ENCODE assay signal across 1 cellular context in the genomic region with DNA sequence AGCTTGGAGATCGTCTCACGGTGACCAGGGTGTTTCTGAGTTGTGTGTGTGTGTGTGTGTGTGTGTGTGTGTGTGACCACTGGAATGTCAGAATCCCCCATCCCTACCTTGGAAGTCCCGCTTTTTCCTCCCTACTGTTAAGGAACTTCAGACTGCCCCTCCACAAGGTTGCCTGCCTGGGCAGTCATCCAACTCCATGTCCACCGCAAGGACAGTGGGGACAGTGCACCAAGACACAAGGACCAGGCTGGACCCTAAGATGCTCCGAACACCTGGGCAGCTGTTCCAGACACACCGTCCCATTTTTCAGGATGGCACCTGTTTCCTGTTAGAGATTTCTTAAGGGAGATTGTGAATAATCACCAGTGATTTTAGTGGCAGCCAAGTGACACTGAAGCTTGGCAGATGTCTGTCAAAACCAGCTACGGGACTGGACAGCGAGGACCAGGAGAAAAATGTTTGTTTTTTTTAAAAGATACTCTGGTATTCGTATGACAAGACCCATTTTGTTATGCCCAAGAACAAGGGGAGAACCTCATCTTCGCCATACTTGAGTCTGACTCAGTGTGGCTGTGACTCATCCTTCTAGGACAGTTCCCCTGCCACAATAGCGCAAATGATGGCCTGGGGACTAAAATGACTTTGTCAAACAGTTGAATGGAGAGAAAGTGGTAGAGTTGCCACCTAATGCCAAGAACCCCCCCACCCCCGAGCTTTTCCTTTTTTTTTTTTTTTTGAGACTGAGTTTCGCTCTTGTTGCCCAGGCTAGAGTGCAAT.
TF ChIP-seq lines count a peak whose summit lies in the region.

No MANE protein-coding gene starts in this region.

TF ChIP-seq in IMR-90, 13 proteins besides CTCF, POLR2A, EP300 and RAD21:
- TF ChIP-seq, protein P1, sequence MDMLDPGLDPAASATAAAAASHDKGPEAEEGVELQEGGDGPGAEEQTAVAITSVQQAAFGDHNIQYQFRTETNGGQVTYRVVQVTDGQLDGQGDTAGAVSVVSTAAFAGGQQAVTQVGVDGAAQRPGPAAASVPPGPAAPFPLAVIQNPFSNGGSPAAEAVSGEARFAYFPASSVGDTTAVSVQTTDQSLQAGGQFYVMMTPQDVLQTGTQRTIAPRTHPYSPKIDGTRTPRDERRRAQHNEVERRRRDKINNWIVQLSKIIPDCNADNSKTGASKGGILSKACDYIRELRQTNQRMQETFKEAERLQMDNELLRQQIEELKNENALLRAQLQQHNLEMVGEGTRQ (IDR thresholded peaks at IDR 0.05; ENCODE audit: low read depth, low read length): no peak
- TF ChIP-seq SMC3 (IDR thresholded peaks at IDR 0.05; ENCODE audit: low read depth, low read length) (no peak), CEBPB (IDR thresholded peaks at IDR 0.05; ENCODE audit: low read depth, low read length) (no peak), MAZ (IDR thresholded peaks at IDR 0.05; ENCODE audit: borderline replicate concordance, low read depth, low read length) (no peak), FOS (IDR thresholded peaks at IDR 0.05; ENCODE audit: low read depth, low read length) (no peak), RCOR1 (IDR thresholded peaks at IDR 0.05; ENCODE audit: insufficient replicate concordance, low read length) (no peak), MXI1 (IDR thresholded peaks at IDR 0.05; ENCODE audit: borderline replicate concordance, low read depth, low read length) (no peak), BHLHE40 (IDR thresholded peaks at IDR 0.05; ENCODE audit: low read depth, low read length) (no peak), CHD1 (IDR thresholded peaks at IDR 0.05; ENCODE audit: low read depth, low read length) (no peak), NFE2L2 (IDR thresholded peaks at IDR 0.05; ENCODE audit: low read depth, low read length) (no peak), MAFK (IDR thresholded peaks at IDR 0.05; ENCODE audit: low read depth, low read length) (no peak), RFX5 (IDR thresholded peaks at IDR 0.05; ENCODE audit: low read depth, low read length) (no peak)
- TF ChIP-seq, protein P2, sequence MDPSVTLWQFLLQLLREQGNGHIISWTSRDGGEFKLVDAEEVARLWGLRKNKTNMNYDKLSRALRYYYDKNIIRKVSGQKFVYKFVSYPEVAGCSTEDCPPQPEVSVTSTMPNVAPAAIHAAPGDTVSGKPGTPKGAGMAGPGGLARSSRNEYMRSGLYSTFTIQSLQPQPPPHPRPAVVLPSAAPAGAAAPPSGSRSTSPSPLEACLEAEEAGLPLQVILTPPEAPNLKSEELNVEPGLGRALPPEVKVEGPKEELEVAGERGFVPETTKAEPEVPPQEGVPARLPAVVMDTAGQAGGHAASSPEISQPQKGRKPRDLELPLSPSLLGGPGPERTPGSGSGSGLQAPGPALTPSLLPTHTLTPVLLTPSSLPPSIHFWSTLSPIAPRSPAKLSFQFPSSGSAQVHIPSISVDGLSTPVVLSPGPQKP (IDR thresholded peaks at IDR 0.05; ENCODE audit: borderline replicate concordance, low read depth, low read length): no peak
